Comparison of ENCODE assay signal across 16 cellular contexts in genomic region chr7:95917622-95918021, GRCh38.
DNase-seq lines count a peak whose midpoint lies in the region; ATAC-seq, FAIRE-seq and TF ChIP-seq lines count a peak whose summit lies in the region.
"Had no signal": no experiment of that assay in that cellular context is flagged by ENCODE, and none has a peak within 500 bp of the region (broad histone marks: within the 10 kb centered on the region; RNA-seq: fewer than 3 reads in every experiment).

No MANE protein-coding gene starts in this region.

- H3K36me3 ChIP-seq in right lobe of liver, result no peaks in the 10 kb centered on the region
- no peaks in the 10 kb centered on the region for H3K36me3 ChIP-seq in A673 (ENCODE audit: insufficient read depth, low read length, poor library complexity, severe bottlenecking)
- H3K36me3 ChIP-seq: BLaER1 treated with 17β-estradiol and CSF1 and Interleukin-3, amounts not matched to agents 10 nM and 100 nM had no signal

- DNase-seq in NCI-H1417 (lab: John Stamatoyannopoulos, UW) (peak in 2 of 3 experiments; percentile 68 to 83), NCI-H1417 treated with DMSO at 0.1 percent for 48 hours (lab: John Stamatoyannopoulos, UW) (no peak), right lobe of liver (no peak), A673 (ENCODE audit: low spot score) (no peak), HTR-8/SVneo (ENCODE audit: insufficient read length, low spot score) (no peak), islet precursor cell (no peak)
- no peak for DNase-seq in activated T-cell treated with anti-CD3 and anti-CD28 coated beads, Interleukin-2, amount 50 U/mL, for 1 hour
- DNase-seq: DMS 273 treated with DMSO at 0.1 percent for 48 hours, HFFc6, NCI-H1105 treated with DMSO at 0.1 percent for 48 hours, NCI-H2029 treated with DMSO at 0.1 percent for 48 hours, NCI-H524, SK-N-SH had no signal

- no peaks in the 10 kb centered on the region for H3K9me3 ChIP-seq in right lobe of liver
- no peaks in the 10 kb centered on the region for H3K9me3 ChIP-seq in A673 (ENCODE audit: low read depth, low read length, poor library complexity, severe bottlenecking)
- H3K9me3 ChIP-seq: BLaER1 treated with 17β-estradiol and CSF1 and Interleukin-3, amounts not matched to agents 10 nM and 100 nM; SK-N-SH had no signal

- intact Hi-C loops in right lobe of liver (cut with DNase I), result no loop called here
- intact Hi-C loops in A673 (cut with micrococcal nuclease; ENCODE audit: unreplicated experiment), result loop anchor here (2.0 to 5.0 kb wide), 5 partner anchors 159 to 1917 kb away; no protein-coding TSS in a partner anchor

- POLR2A ChIA-PET in A673 (lab: Charles Lee; ENCODE audit: low non-redundant PET), result no interaction called here

- BruUV-seq in A673 (replicated peaks; lab: Mats Ljungman, UMichigan), result no TSS peak

- no peaks in the 10 kb centered on the region for H3K27me3 ChIP-seq in right lobe of liver
- H3K27me3 ChIP-seq in A673 (replicated peaks; ENCODE audit: insufficient read depth, low read depth, low read length, poor library complexity), result no peaks in the 10 kb centered on the region
- H3K27me3 ChIP-seq: BLaER1 treated with 17β-estradiol and CSF1 and Interleukin-3, amounts not matched to agents 10 nM and 100 nM had no signal

- FAIRE-seq in HTR-8/SVneo (lab: Jason Lieb, UNC), result no peak

- WGBS in right lobe of liver (ENCODE audit: insufficient coverage, low coverage, low lambda C conversion rate, missing lambda C conversion rate), result 52% methylated on average over 8 of the region's 8 CpGs

- ATAC-seq in right lobe of liver, result peak; percentile 45 to 55 (median 50)

- TF ChIP-seq POLR2A in right lobe of liver (IDR thresholded peaks at IDR 0.05), result no peak

- TF ChIP-seq CTCF in WI38 (IDR thresholded peaks at IDR 0.05; ENCODE audit: low read depth, low read length) (no peak), right lobe of liver (IDR thresholded peaks at IDR 0.05) (no peak), A673 (conservative IDR thresholded peaks at IDR 0.05; ENCODE audit: low read depth, low read length) (no peak)

- H3K4me3 ChIP-seq in WI38 (ENCODE audit: low read depth, low read length) (peak overlapping the region; percentile 37), right lobe of liver (peak overlapping the region; percentile 34 to 47 (median 41)), A673 (ENCODE audit: low read depth, low read length, poor library complexity, severe bottlenecking) (no peak overlapping the region)
- H3K4me3 ChIP-seq: BLaER1 treated with 17β-estradiol and CSF1 and Interleukin-3, amounts not matched to agents 10 nM and 100 nM had no signal

- CTCF ChIA-PET in A673 (lab: Charles Lee), result interaction anchor here (0.6 to 1.0 kb wide), 2 partner anchors 99 to 1110 kb away, joined by 4 to 6 read pairs; no protein-coding TSS in a partner anchor

- H3K27ac ChIP-seq in right lobe of liver (peak overlapping the region in 2 of 3 donors; percentile 53 to 59), A673 (ENCODE audit: low read depth, low read length, poor library complexity, severe bottlenecking) (no peak overlapping the region)
- H3K27ac ChIP-seq: 22Rv1; BLaER1 treated with 17β-estradiol and CSF1 and Interleukin-3, amounts not matched to agents 10 nM and 100 nM had no signal

- no peaks in the 10 kb centered on the region for H3K4me1 ChIP-seq in right lobe of liver
- peaks cover 15% of the 10 kb centered on the region for H3K4me1 ChIP-seq in A673 (ENCODE audit: insufficient read depth, low read length, poor library complexity, severe bottlenecking)
- H3K4me1 ChIP-seq: BLaER1 treated with 17β-estradiol and CSF1 and Interleukin-3, amounts not matched to agents 10 nM and 100 nM had no signal

Comparison
In these comparisons a context has a peak if more than half of its experiments do, and no peak if none do; other contexts are left out.
1. DNase-seq: peak in NCI-H1417 (2 of 3); none in NCI-H1417 treated with DMSO at 0.1 percent for 48 hours (single experiment), right lobe of liver (0 of 3), A673 (single experiment), HTR-8/SVneo (single experiment), islet precursor cell (single experiment) and activated T-cell treated with anti-CD3 and anti-CD28 coated beads, Interleukin-2, amount 50 U/mL, for 1 hour (single experiment).